ENCODE assay signal across 14 cellular contexts in the genomic region with DNA sequence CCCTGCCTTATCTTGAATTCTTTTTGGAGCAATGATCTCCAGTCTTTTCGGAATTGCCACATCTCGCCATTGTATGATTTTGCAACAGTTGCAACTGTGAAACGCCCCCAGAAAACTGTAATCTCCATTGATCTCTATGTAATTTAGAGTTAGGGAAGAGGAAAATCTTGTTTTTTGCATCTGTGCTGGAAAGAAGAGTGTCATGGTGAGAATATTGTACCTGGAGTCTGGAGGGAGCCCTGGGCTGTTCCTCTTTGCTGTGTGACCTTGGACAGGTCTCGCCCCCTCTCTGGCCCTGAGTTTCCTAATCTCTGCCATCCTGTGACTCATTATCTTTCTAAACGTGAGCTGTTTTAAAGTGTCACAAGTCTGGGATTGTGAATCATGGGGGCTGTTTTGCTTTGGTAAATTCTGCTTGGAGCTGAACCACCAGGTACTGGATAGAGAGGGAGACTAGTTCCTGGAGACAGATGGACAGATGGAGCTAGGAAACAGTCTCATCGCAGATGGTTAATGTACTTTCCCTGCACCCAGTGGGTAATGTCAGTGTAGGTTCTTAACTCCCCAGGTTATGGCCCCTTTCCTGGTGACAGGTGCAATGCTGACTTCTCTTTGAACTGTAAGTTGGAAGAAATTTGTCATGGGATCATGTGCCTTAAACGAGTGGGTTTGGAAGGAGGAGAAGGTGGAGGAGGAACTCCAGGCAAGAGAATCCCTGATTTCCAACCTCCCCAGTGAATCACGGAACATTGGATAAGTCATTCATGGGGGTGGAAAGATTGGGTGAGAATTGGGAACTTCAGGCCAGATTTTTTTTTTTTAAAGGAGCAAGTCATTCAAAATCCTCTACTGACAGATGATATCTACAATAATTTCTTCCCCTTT. TPM values are rescaled to one million over a fixed set of nuclear protein-coding genes. Genes with fewer than 3 reads are reported as not detected.
DNase-seq lines count a peak whose midpoint lies in the region; ATAC-seq, FAIRE-seq and TF ChIP-seq lines count a peak whose summit lies in the region.
"Had no signal": no experiment of that assay in that cellular context is flagged by ENCODE, and none has a peak within 500 bp of the region (broad histone marks: within the 10 kb centered on the region; RNA-seq: fewer than 3 reads in every experiment).

No MANE protein-coding gene starts in this region.

- H3K36me3 ChIP-seq in keratinocyte (ENCODE audit: control insufficient read depth in 2 of 2, extremely low read depth in 1 of 2, insufficient read depth in 2 of 2, low read length in 2 of 2) (no peaks in the 10 kb centered on the region), vagina (no peaks in the 10 kb centered on the region)
- H3K36me3 ChIP-seq: BE2C, upper lobe of left lung had no signal

- H3K4me3 Mint-ChIP-seq in activated T-helper 17 cell treated with anti-CD3 and anti-CD28 coated beads, Interleukin-2, amount 50 U/mL, for 72 hours, result no peak overlapping the region
- H3K4me3 Mint-ChIP-seq: activated naive CD4-positive, alpha-beta T cell treated with anti-CD3 and anti-CD28 coated beads, Interleukin-2, amount 10 ng/mL, durations not matched to agents 7 days and 5 days; immature natural killer cell had no signal

- H3K79me2 ChIP-seq in keratinocyte (ENCODE audit: control insufficient read depth, insufficient read depth, low read length), result peaks cover 6% of the 10 kb centered on the region

- H3K9ac ChIP-seq in keratinocyte (ENCODE audit: control insufficient read depth, extremely low read depth, insufficient read depth, low read length), result peak overlapping the region; percentile 19

- H3K9me3 Mint-ChIP-seq in activated T-helper 17 cell treated with anti-CD3 and anti-CD28 coated beads, Interleukin-2, amount 50 U/mL, for 72 hours, result no peaks in the 10 kb centered on the region
- H3K9me3 Mint-ChIP-seq: activated naive CD4-positive, alpha-beta T cell treated with anti-CD3 and anti-CD28 coated beads, Interleukin-2, amount 10 ng/mL, durations not matched to agents 7 days and 5 days; immature natural killer cell had no signal

- H3K4me3 ChIP-seq in keratinocyte (ENCODE audit: control insufficient read depth in 2 of 3, extremely low read depth in 1 of 3, insufficient read depth in 2 of 3, low read depth in 1 of 3, low read length in 3 of 3) (no peak overlapping the region), vagina (no peak overlapping the region)
- H3K4me3 ChIP-seq: upper lobe of left lung had no signal

- peak; percentile 34 for ATAC-seq in activated T-helper 17 cell treated with anti-CD3 and anti-CD28 coated beads, Interleukin-2, amount 50 U/mL, for 72 hours (replicated peaks)
- ATAC-seq in HG03280 (IDR thresholded peaks at IDR 0.05; ENCODE audit: unreplicated experiment), result no peak

- H3K27ac Mint-ChIP-seq in activated T-helper 17 cell treated with anti-CD3 and anti-CD28 coated beads, Interleukin-2, amount 50 U/mL, for 72 hours, result peak overlapping the region; percentile 49
- H3K27ac Mint-ChIP-seq: activated naive CD4-positive, alpha-beta T cell treated with anti-CD3 and anti-CD28 coated beads, Interleukin-2, amount 10 ng/mL, durations not matched to agents 7 days and 5 days; immature natural killer cell had no signal

- no peak overlapping the region for H2AFZ ChIP-seq in keratinocyte (ENCODE audit: control insufficient read depth, low read length)

- DNase-seq in stimulated activated CD4-positive, alpha-beta T cell treated with anti-CD3 and anti-CD28 coated beads, Interleukin-15, amount 100 ng/mL, for 24 hours, result peak; percentile 8
- no peak for DNase-seq in stimulated activated CD4-positive, alpha-beta T cell treated with anti-CD3 and anti-CD28 coated beads, Interleukin-4, amount 100 ng/mL, for 24 hours
- DNase-seq in keratinocyte (ENCODE audit: low read depth, low spot score), result no peak
- DNase-seq in hippocampal formation (lab: John Stamatoyannopoulos, UW), result no peak
- no peak for DNase-seq in vagina (ENCODE audit: extremely low spot score in 2 of 2)
- DNase-seq in 8988T, result no peak
- DNase-seq: activated naive CD4-positive, alpha-beta T cell treated with anti-CD3 and anti-CD28 coated beads, Interleukin-2, amount 10 ng/mL, durations not matched to agents 7 days and 5 days; BE2C; effector CD8-positive, alpha-beta T cell; immature natural killer cell; NCI-H2029 treated with DMSO at 0.1 percent for 48 hours; upper lobe of left lung had no signal

- H3K27me3 Mint-ChIP-seq in activated T-helper 17 cell treated with anti-CD3 and anti-CD28 coated beads, Interleukin-2, amount 50 U/mL, for 72 hours, result no peaks in the 10 kb centered on the region
- H3K27me3 Mint-ChIP-seq: activated naive CD4-positive, alpha-beta T cell treated with anti-CD3 and anti-CD28 coated beads, Interleukin-2, amount 10 ng/mL, durations not matched to agents 7 days and 5 days had no signal

- H3K27ac ChIP-seq in keratinocyte (ENCODE audit: control insufficient read depth, insufficient read depth, low read length) (no peak overlapping the region), vagina (no peak overlapping the region)
- H3K27ac ChIP-seq: upper lobe of left lung had no signal

- intact Hi-C loops in vagina (cut with DNase I), result no loop called here

- peaks cover 3% of the 10 kb centered on the region for H3K9me1 ChIP-seq in keratinocyte (ENCODE audit: control insufficient read depth, extremely low read depth, insufficient read depth, low read length)

- no peak for FAIRE-seq in keratinocyte (lab: Jason Lieb, UNC)

- TF ChIP-seq POLR2A in vagina (IDR thresholded peaks at IDR 0.05), result no peak

- H3K4me1 ChIP-seq in keratinocyte (ENCODE audit: control insufficient read depth, extremely low read depth, insufficient read depth, low read length) (peaks cover 14% of the 10 kb centered on the region), vagina (peaks cover 20% of the 10 kb centered on the region)
- H3K4me1 ChIP-seq: BE2C had no signal

- no peaks in the 10 kb centered on the region for H4K20me1 ChIP-seq in keratinocyte (ENCODE audit: control insufficient read depth, extremely low read depth, insufficient read depth, low read length)

- H3K9me3 ChIP-seq in keratinocyte (ENCODE audit: control insufficient read depth, low read depth, low read length) (no peaks in the 10 kb centered on the region), vagina (no peaks in the 10 kb centered on the region)
- H3K9me3 ChIP-seq: BE2C, upper lobe of left lung had no signal

- H3K4me1 Mint-ChIP-seq in activated T-helper 17 cell treated with anti-CD3 and anti-CD28 coated beads, Interleukin-2, amount 50 U/mL, for 72 hours, result peaks cover 9% of the 10 kb centered on the region
- H3K4me1 Mint-ChIP-seq: activated naive CD4-positive, alpha-beta T cell treated with anti-CD3 and anti-CD28 coated beads, Interleukin-2, amount 10 ng/mL, durations not matched to agents 7 days and 5 days; immature natural killer cell had no signal

- peak overlapping the region; percentile 13 for H3K4me2 ChIP-seq in keratinocyte (ENCODE audit: control insufficient read depth, extremely low read depth, insufficient read depth, low read depth, low read length)

- H3K27me3 ChIP-seq in keratinocyte (ENCODE audit: control insufficient read depth, extremely low read depth, insufficient read depth, low read length), result no peaks in the 10 kb centered on the region
- H3K27me3 ChIP-seq in vagina, result no peaks in the 10 kb centered on the region
- H3K27me3 ChIP-seq: BE2C, upper lobe of left lung had no signal

- dilution Hi-C loops in keratinocyte (cut with MboI; ENCODE audit: extremely low pct_ligation_motif_present, low sequenced_read_pairs), result no loop called here

- TF ChIP-seq CTCF in keratinocyte (optimal IDR thresholded peaks at IDR 0.05 in 1 of 3, IDR thresholded peaks at IDR 0.05 in 1 of 3, conservative IDR thresholded peaks at IDR 0.05 in 1 of 3; ENCODE audit: extremely low read depth in 1 of 3, insufficient read depth in 2 of 3, low read length in 3 of 3) (no peak), vagina (IDR thresholded peaks at IDR 0.05) (no peak)

- H3K36me3 Mint-ChIP-seq in activated T-helper 17 cell treated with anti-CD3 and anti-CD28 coated beads, Interleukin-2, amount 50 U/mL, for 72 hours (ENCODE audit: low read depth), result no peaks in the 10 kb centered on the region
- H3K36me3 Mint-ChIP-seq: activated naive CD4-positive, alpha-beta T cell treated with anti-CD3 and anti-CD28 coated beads, Interleukin-2, amount 10 ng/mL, durations not matched to agents 7 days and 5 days; immature natural killer cell had no signal

RNA-seq across cellular contexts. Expression of a gene that starts 19.6 kb away (rescaled TPM):
- 1 to 10 TPM; 1.9 to 5.8 TPM for total RNA-seq in activated T-helper 17 cell treated with anti-CD3 and anti-CD28 coated beads, Interleukin-2, amount 50 U/mL, for 72 hours
- 1.5 to 2.2 TPM (median 1.6 TPM) in 3 replicates for polyA plus RNA-seq in keratinocyte
- polyA plus RNA-seq in keratinocyte (2011; ENCODE audit: low read depth), result 1.0 TPM
- 1.1 TPM in 2 replicates for polyA plus RNA-seq in keratinocyte (2011; cell fraction: cytosol; rRNA removed)
- 6.7 and 7.7 TPM in 2 replicates for polyA plus RNA-seq in keratinocyte (2011; cell fraction: nucleus; rRNA removed)
- polyA plus RNA-seq in keratinocyte (2012; ENCODE audit: low replicate concordance), result 1.8 and 2.1 TPM in 2 replicates
- polyA minus RNA-seq in keratinocyte, result 3.5 to 8.7 TPM (median 3.6 TPM) in 3 replicates
- 2.5 TPM for polyA minus RNA-seq in keratinocyte (2011; cell fraction: cytosol; rRNA and poly(A)+ RNA removed)
- polyA minus RNA-seq in keratinocyte (2011; cell fraction: nucleus; rRNA and poly(A)+ RNA removed), result 6.4 and 11.2 TPM in 2 replicates
- total RNA-seq in vagina, result 11.5 TPM
